ENCODE assay signal across 17 cellular contexts in genomic region chr9:113543286-113544000, GRCh38.
A peak's percentile ranks its signal among the peaks of the same experiment; 100 is the strongest.
DNase-seq lines count a peak whose midpoint lies in the region; ATAC-seq and TF ChIP-seq lines count a peak whose summit lies in the region.
"Had no signal": no experiment of that assay in that cellular context is flagged by ENCODE, and none has a peak within 500 bp of the region (broad histone marks: within the 10 kb centered on the region; RNA-seq: fewer than 3 reads in every experiment).

No MANE protein-coding gene starts in this region.

- intact Hi-C loops in heart left ventricle (cut with DNase I) = loop anchor here in 1 of 10 donors (5.0 kb wide), 1 partner anchor 34 kb away; no protein-coding TSS in a partner anchor
- intact Hi-C loops in left ventricle myocardium superior (cut with micrococcal nuclease) = no loop called here

- H3K4me3 Mint-ChIP-seq in endothelial cell (ENCODE audit: unreplicated experiment) (peak overlapping the region; percentile 73), neural crest cell (peak overlapping the region; percentile 79)
- H3K4me3 Mint-ChIP-seq: activated naive CD8-positive, alpha-beta T cell treated with anti-CD3 and anti-CD28 coated beads for 36 hours had no signal

- no peak for TF ChIP-seq POLR2A in heart left ventricle (IDR thresholded peaks at IDR 0.05)

- peaks cover 3 to 95% (median 59%) of the 10 kb centered on the region in 12 donors for H3K4me1 ChIP-seq in heart left ventricle

- H3K36me3 Mint-ChIP-seq in endothelial cell (ENCODE audit: low read depth, unreplicated experiment) (peaks cover 79% of the 10 kb centered on the region), neural crest cell (ENCODE audit: low read depth) (peaks cover 6% of the 10 kb centered on the region)

- POLR2A ChIA-PET in HEK293T (lab: Yijun Ruan, JAX) = no interaction called here

- H3K27ac Mint-ChIP-seq in endothelial cell (ENCODE audit: unreplicated experiment) = peak overlapping the region; percentile 84
- H3K27ac Mint-ChIP-seq in neural crest cell (ENCODE audit: unreplicated experiment) = peak overlapping the region; percentile 89
- H3K27ac Mint-ChIP-seq: activated naive CD8-positive, alpha-beta T cell treated with anti-CD3 and anti-CD28 coated beads for 36 hours had no signal

- TF ChIP-seq CTCF in heart left ventricle (IDR thresholded peaks at IDR 0.05) (no peak), endothelial cell (IDR thresholded peaks at IDR 0.05; ENCODE audit: unreplicated experiment) (no peak), neural crest cell (conservative IDR thresholded peaks at IDR 0.05) (no peak)

- no peaks in the 10 kb centered on the region for H3K27me3 ChIP-seq in heart left ventricle
- H3K27me3 ChIP-seq: right lobe of liver, upper lobe of right lung had no signal

- peak overlapping the region in 8 of 12 donors; percentile 39 to 72 (median 58) for H3K27ac ChIP-seq in heart left ventricle
- H3K27ac ChIP-seq: upper lobe of right lung had no signal

- H3K9me3 ChIP-seq in heart left ventricle = no peaks in the 10 kb centered on the region
- H3K9me3 ChIP-seq: Caco-2, right lobe of liver, upper lobe of right lung had no signal

- H3K4me3 ChIP-seq in heart left ventricle = no peak overlapping the region
- H3K4me3 ChIP-seq: right lobe of liver, upper lobe of right lung had no signal

- peaks cover 92% of the 10 kb centered on the region for H3K4me1 Mint-ChIP-seq in endothelial cell (ENCODE audit: unreplicated experiment)
- H3K4me1 Mint-ChIP-seq in neural crest cell = peaks cover 81% of the 10 kb centered on the region

- DNase-seq in heart left ventricle (peak in 1 of 5 donors; percentile 21), left ventricle myocardium superior (no peak), endothelial cell (ENCODE audit: low spot score) (no peak), neural crest cell (ENCODE audit: low read depth, low spot score) (no peak), AG20443 (ENCODE audit: low spot score) (no peak), HEK293T (ENCODE audit: extremely low spot score) (no peak), NAMALWA (ENCODE audit: low spot score) (no peak)
- DNase-seq: activated CD4-positive, alpha-beta T cell treated with anti-CD3 and anti-CD28 coated beads, Interleukin-2, amount 50 U/mL, for 1 hour; activated naive CD8-positive, alpha-beta T cell treated with anti-CD3 and anti-CD28 coated beads for 36 hours; kidney glomerular epithelial cell; NCI-H1436; NCI-H226; NK-92 treated with Interleukin-12 subunit alpha and Interleukin-12 subunit beta, amount 100 ng/mL, for 24 hours; stimulated activated naive CD8-positive, alpha-beta T cell treated with anti-CD3 and anti-CD28 coated beads, Interleukin-15, Interleukin-2, amounts not matched to agents 100 U/mL and 50 U/mL, for 24 hours; upper lobe of right lung had no signal

- WGBS in heart left ventricle, 4 donors = 76 to 90% (median 83%) methylated on average over 10 of the region's 10 CpGs

- H3K9me3 Mint-ChIP-seq in endothelial cell (ENCODE audit: unreplicated experiment) (no peaks in the 10 kb centered on the region), neural crest cell (no peaks in the 10 kb centered on the region)
- H3K9me3 Mint-ChIP-seq: activated naive CD8-positive, alpha-beta T cell treated with anti-CD3 and anti-CD28 coated beads for 36 hours had no signal

- ATAC-seq in heart left ventricle (no peak), left ventricle myocardium superior (no peak)
- ATAC-seq: right lobe of liver; stimulated activated naive CD8-positive, alpha-beta T cell treated with anti-CD3 and anti-CD28 coated beads, Interleukin-15, Interleukin-2, amounts not matched to agents 100 U/mL and 50 U/mL, for 24 hours; upper lobe of right lung had no signal

- H3K36me3 ChIP-seq in heart left ventricle = peaks cover 0 to 60% (median 40%) of the 10 kb centered on the region in 9 donors
- H3K36me3 ChIP-seq: upper lobe of right lung had no signal

- H3K27me3 Mint-ChIP-seq in endothelial cell (ENCODE audit: unreplicated experiment) (peaks cover 30% of the 10 kb centered on the region), neural crest cell (ENCODE audit: low read depth) (no peaks in the 10 kb centered on the region)
- H3K27me3 Mint-ChIP-seq: activated naive CD8-positive, alpha-beta T cell treated with anti-CD3 and anti-CD28 coated beads for 36 hours had no signal

- CTCF ChIA-PET in HEK293T (lab: Yijun Ruan, JAX) = interaction anchor here (0.6 kb wide), 1 partner anchor 111 kb away, joined by 5 read pairs; no protein-coding TSS in a partner anchor

TF ChIP-seq in HEK293T, 16 proteins besides CTCF, POLR2A, EP300 and RAD21:
- no peak for TF ChIP-seq FOXK2 (IDR thresholded peaks at IDR 0.05)
- TF ChIP-seq ELF4 (IDR thresholded peaks at IDR 0.05) = no peak
- TF ChIP-seq ZNF384 (IDR thresholded peaks at IDR 0.05) = no peak
- no peak for TF ChIP-seq HDGF (IDR thresholded peaks at IDR 0.05; ENCODE audit: borderline replicate concordance)
- no peak for TF ChIP-seq TARDBP (IDR thresholded peaks at IDR 0.05)
- no peak for TF ChIP-seq L3MBTL2 (conservative IDR thresholded peaks at IDR 0.05)
- no peak for TF ChIP-seq SP1 (IDR thresholded peaks at IDR 0.05)
- TF ChIP-seq SUZ12 (IDR thresholded peaks at IDR 0.05) = no peak
- no peak for TF ChIP-seq ARNT (IDR thresholded peaks at IDR 0.05)
- TF ChIP-seq PKNOX1 (IDR thresholded peaks at IDR 0.05) = no peak
- no peak for TF ChIP-seq FOXA1 (IDR thresholded peaks at IDR 0.05)
- TF ChIP-seq NFRKB (IDR thresholded peaks at IDR 0.05) = no peak
- TF ChIP-seq BHLHE40 (IDR thresholded peaks at IDR 0.05; ENCODE audit: borderline replicate concordance) = no peak
- no peak for TF ChIP-seq CTBP1 (IDR thresholded peaks at IDR 0.05; ENCODE audit: borderline replicate concordance)
- TF ChIP-seq LEF1 (IDR thresholded peaks at IDR 0.05; ENCODE audit: borderline replicate concordance) = no peak
- TF ChIP-seq FOXM1 (IDR thresholded peaks at IDR 0.05; ENCODE audit: borderline replicate concordance) = no peak
